In genomic region chr1:184843732-184844495, GRCh38 we compare ENCODE assay signal across 8 cellular contexts.
DNase-seq lines count a peak whose midpoint lies in the region; ATAC-seq and TF ChIP-seq lines count a peak whose summit lies in the region.

No MANE protein-coding gene starts in this region.

- ATAC-seq in GM19023 (IDR thresholded peaks at IDR 0.05; ENCODE audit: unreplicated experiment) (peak; percentile 100), HG02970 (IDR thresholded peaks at IDR 0.05; ENCODE audit: low FRiP score, unreplicated experiment) (peak; percentile 97)

- H3K4me3 ChIP-seq in fibroblast of villous mesenchyme (ENCODE audit: low read depth, low read length) (no peak overlapping the region), Caco-2 (ENCODE audit: low read depth, low read length) (no peak overlapping the region)

- no peak overlapping the region for H3K4me3 Mint-ChIP-seq in Caco-2 (ENCODE audit: unreplicated experiment)

- no peaks in the 10 kb centered on the region for H3K9me3 Mint-ChIP-seq in Caco-2 (ENCODE audit: unreplicated experiment)

- H3K9me3 ChIP-seq in Caco-2 = no peaks in the 10 kb centered on the region

- no peaks in the 10 kb centered on the region for H3K27me3 ChIP-seq in Caco-2 (replicated peaks; ENCODE audit: control insufficient read depth, insufficient read depth, low read length)

- H3K27me3 Mint-ChIP-seq in Caco-2 (ENCODE audit: insufficient read depth, unreplicated experiment) = no peaks in the 10 kb centered on the region

- intact Hi-C loops in Caco-2 (cut with micrococcal nuclease; ENCODE audit: unreplicated experiment) = no loop called here

- CTCF ChIA-PET in Caco-2 (lab: Charles Lee) = no interaction called here

- no peaks in the 10 kb centered on the region for H3K4me1 Mint-ChIP-seq in Caco-2 (ENCODE audit: low read depth, unreplicated experiment)

- no peak overlapping the region for H3K27ac ChIP-seq in substantia nigra (ENCODE audit: low read depth, low read length, poor library complexity, severe bottlenecking)

- H3K4me1 ChIP-seq in Caco-2 = no peaks in the 10 kb centered on the region

- peak; percentile 65 for DNase-seq in T-helper 9 cell
- peak; percentile 70 for DNase-seq in fibroblast of villous mesenchyme (ENCODE audit: low read depth)
- DNase-seq in substantia nigra (lab: John Stamatoyannopoulos, UW) = no peak
- no peak for DNase-seq in hypothalamus (lab: John Stamatoyannopoulos, UW)
- no peak for DNase-seq in Caco-2
- no peak for DNase-seq in SKM-1 (lab: John Stamatoyannopoulos, UW; ENCODE audit: unreplicated experiment)

- H3K36me3 ChIP-seq in Caco-2 (ENCODE audit: control insufficient read depth, insufficient read depth, low read length) = no peaks in the 10 kb centered on the region

- BruUV-seq in Caco-2 (replicated peaks; lab: Mats Ljungman, UMichigan) = no TSS peak

- H3K36me3 Mint-ChIP-seq in Caco-2 (ENCODE audit: insufficient read depth, unreplicated experiment) = no peaks in the 10 kb centered on the region

- TF ChIP-seq CTCF in fibroblast of villous mesenchyme (IDR thresholded peaks at IDR 0.05; ENCODE audit: insufficient read depth, low read depth, low read length) = no peak
- TF ChIP-seq CTCF in Caco-2 (IDR thresholded peaks at IDR 0.05; ENCODE audit: insufficient read depth in 1 of 2, low read depth in 1 of 2, low read length in 1 of 2, severe bottlenecking in 1 of 2, unreplicated experiment in 1 of 2) = no peak

- POLR2A ChIA-PET in Caco-2 (lab: Charles Lee) = no interaction called here

- no peak overlapping the region for H3K27ac Mint-ChIP-seq in Caco-2 (ENCODE audit: unreplicated experiment)

Comparison
In these comparisons a context has a peak if more than half of its experiments do, and no peak if none do; other contexts are left out.
1. DNase-seq: peak in T-helper 9 cell (single experiment) and fibroblast of villous mesenchyme (single experiment); none in substantia nigra (0 of 49), hypothalamus (0 of 51), Caco-2 (0 of 2) and SKM-1 (single experiment).